In genomic region chr2:148812306-148812705, GRCh38 we compare ENCODE assay signal across 13 cellular contexts.
DNase-seq lines count a peak whose midpoint lies in the region; ATAC-seq, FAIRE-seq and TF ChIP-seq lines count a peak whose summit lies in the region.
"Had no signal": no experiment of that assay in that cellular context is flagged by ENCODE, and none has a peak within 500 bp of the region (broad histone marks: within the 10 kb centered on the region; RNA-seq: fewer than 3 reads in every experiment).

No MANE protein-coding gene starts in this region.

- no peaks in the 10 kb centered on the region for H3K36me3 ChIP-seq in body of pancreas (replicated peaks in 1 of 2; ENCODE audit: insufficient read depth in 1 of 2, low read depth in 2 of 2)
- H3K36me3 ChIP-seq: thoracic aorta had no signal

- H3K4me1 ChIP-seq in body of pancreas, result peaks cover 11% of the 10 kb centered on the region

- no peak for TF ChIP-seq POLR2A in body of pancreas (IDR thresholded peaks at IDR 0.05)

- no peaks in the 10 kb centered on the region for H3K9me3 ChIP-seq in body of pancreas
- H3K9me3 ChIP-seq: thoracic aorta had no signal

- H3K4me3 ChIP-seq in body of pancreas, result no peak overlapping the region
- H3K4me3 ChIP-seq: thoracic aorta had no signal

- H3K36me3 Mint-ChIP-seq in glutamatergic neuron (ENCODE audit: unreplicated experiment), result peaks cover 6% of the 10 kb centered on the region

- intact Hi-C loops in body of pancreas (cut with DNase I), result no loop called here

- no peaks in the 10 kb centered on the region for H3K27me3 ChIP-seq in body of pancreas

- peak; percentile 53 for ATAC-seq in body of pancreas

- no peak for FAIRE-seq in urothelium cell line (lab: Jason Lieb, UNC)
- FAIRE-seq: endometrium had no signal

- no peak overlapping the region for H3K4me3 Mint-ChIP-seq in glutamatergic neuron (ENCODE audit: unreplicated experiment)

- peak; percentile 36 for DNase-seq in DMS 273 (lab: John Stamatoyannopoulos, UW; ENCODE audit: unreplicated experiment)
- DNase-seq in DMS 273 treated with DMSO at 0.1 percent for 48 hours (lab: John Stamatoyannopoulos, UW), result no peak
- peak; percentile 22 to 38 (median 26) for DNase-seq in body of pancreas
- DNase-seq in kidney glomerular epithelial cell (lab: John Stamatoyannopoulos, UW), result peak; percentile 78
- peak; percentile 64 for DNase-seq in urothelium cell line (ENCODE audit: low spot score)
- no peak for DNase-seq in activated naive CD4-positive, alpha-beta T cell (lab: John Stamatoyannopoulos, UW)
- no peak for DNase-seq in SK-N-DZ (ENCODE audit: low spot score)
- no peak for DNase-seq in glutamatergic neuron
- DNase-seq: activated effector memory CD4-positive, alpha-beta T cell treated with Interleukin-2 at 50 U/mL for 16 hours; NCI-H510A had no signal

- WGBS in body of pancreas, 2 donors, result 37 to 53% methylated on average over 6 of the region's 6 CpGs

- no peak overlapping the region for H3K27ac ChIP-seq in body of pancreas
- H3K27ac ChIP-seq: 22Rv1, thoracic aorta had no signal

- TF ChIP-seq CTCF in body of pancreas (IDR thresholded peaks at IDR 0.05), result no peak
- no peak for TF ChIP-seq CTCF in glutamatergic neuron (IDR thresholded peaks at IDR 0.05; ENCODE audit: partially characterized antibody, unreplicated experiment)

- H3K27me3 Mint-ChIP-seq in glutamatergic neuron (ENCODE audit: unreplicated experiment), result no peaks in the 10 kb centered on the region

- H3K9me3 Mint-ChIP-seq in glutamatergic neuron (ENCODE audit: unreplicated experiment), result peaks cover 2% of the 10 kb centered on the region

- no peak overlapping the region for H3K27ac Mint-ChIP-seq in glutamatergic neuron (ENCODE audit: unreplicated experiment)

- H3K4me1 Mint-ChIP-seq in glutamatergic neuron (ENCODE audit: low read depth, unreplicated experiment), result peaks cover 8% of the 10 kb centered on the region

Comparison
In these comparisons a context has a peak if more than half of its experiments do, and no peak if none do; other contexts are left out.
1. DNase-seq: peak in DMS 273 (single experiment), body of pancreas (4 of 4), kidney glomerular epithelial cell (single experiment) and urothelium cell line (single experiment); none in DMS 273 treated with DMSO at 0.1 percent for 48 hours (single experiment), activated naive CD4-positive, alpha-beta T cell (0 of 4), SK-N-DZ (single experiment) and glutamatergic neuron (single experiment).